30 cellular contexts compared by ENCODE assay signal in genomic region chr12:119071638-119072231, GRCh38.
"Had no signal": no experiment of that assay in that cellular context is flagged by ENCODE, and none has a peak within 500 bp of the region (broad histone marks: within the 10 kb centered on the region; RNA-seq: fewer than 3 reads in every experiment).

No MANE protein-coding gene starts in this region.

- H3K4me1 Mint-ChIP-seq: activated CD4-positive, alpha-beta memory T cell treated with anti-CD3 and anti-CD28 coated beads, Interleukin-2, amount 10 ng/mL, durations not matched to agents 7 days and 5 days; activated CD4-positive, alpha-beta T cell treated with anti-CD3 and anti-CD28 coated beads, Interleukin-2, amount 10 ng/mL, durations not matched to agents 7 days and 5 days; activated naive CD4-positive, alpha-beta T cell treated with anti-CD3 and anti-CD28 coated beads, Interleukin-2, amount 10 ng/mL, durations not matched to agents 7 days and 5 days; activated naive CD8-positive, alpha-beta T cell treated with anti-CD3 and anti-CD28 coated beads, Interleukin-2, amount 10 ng/mL, durations not matched to agents 7 days and 5 days; T-helper 17 cell had no signal

- H3K9me3 ChIP-seq: ascending aorta, breast epithelium, colonic mucosa, esophagus squamous epithelium, gastroesophageal sphincter, heart right ventricle had no signal

- H3K36me3 ChIP-seq: ascending aorta, breast epithelium, cardiac muscle cell, colonic mucosa, esophagus squamous epithelium, gastroesophageal sphincter, heart right ventricle had no signal

- H3K36me3 Mint-ChIP-seq: activated naive CD4-positive, alpha-beta T cell treated with anti-CD3 and anti-CD28 coated beads, Interleukin-2, amount 10 ng/mL, durations not matched to agents 7 days and 5 days; activated naive CD4-positive, alpha-beta T cell treated with anti-CD3 and anti-CD28 coated beads, Interleukin-2, amount 50 U/mL, for 72 hours; activated naive CD8-positive, alpha-beta T cell treated with anti-CD3 and anti-CD28 coated beads, Interleukin-2, amount 10 ng/mL, durations not matched to agents 7 days and 5 days; brain; WTC11 had no signal

- H3K9me3 Mint-ChIP-seq: activated CD4-positive, alpha-beta T cell treated with anti-CD3 and anti-CD28 coated beads, Interleukin-2, amount 10 ng/mL, durations not matched to agents 7 days and 5 days; activated naive CD4-positive, alpha-beta T cell treated with anti-CD3 and anti-CD28 coated beads, Interleukin-2, amount 10 ng/mL, durations not matched to agents 7 days and 5 days; activated T-cell treated with anti-CD3 and anti-CD28 coated beads, Interleukin-2, amount 50 U/mL, for 72 hours; brain; T-helper 2 cell treated with Interferon-gamma antibody and Interleukin-4, amounts not matched to agents 5 μg/mL and 100 μg/mL, for 36 hours; WTC11 had no signal

- H3K4me3 ChIP-seq: ascending aorta, breast epithelium, cardiac muscle cell, colonic mucosa, esophagus squamous epithelium, gastroesophageal sphincter, heart right ventricle had no signal

- DNase-seq: activated CD4-positive, alpha-beta memory T cell treated with anti-CD3 and anti-CD28 coated beads, Interleukin-2, amount 10 ng/mL, durations not matched to agents 7 days and 5 days; activated CD4-positive, alpha-beta T cell treated with anti-CD3 and anti-CD28 coated beads for 1 hour; activated CD4-positive, alpha-beta T cell treated with anti-CD3 and anti-CD28 coated beads for 4 hours; activated CD4-positive, alpha-beta T cell treated with anti-CD3 and anti-CD28 coated beads, Interleukin-2, amount 10 ng/mL, durations not matched to agents 7 days and 5 days; activated CD4-positive, alpha-beta T cell treated with anti-CD3 and anti-CD28 coated beads, Interleukin-2, amount 50 U/mL, for 4 hours; activated CD8-positive, alpha-beta memory T cell treated with anti-CD3 and anti-CD28 coated beads, Interleukin-2, amount 50 U/mL, for 48 hours; activated gamma-delta T cell; activated naive CD4-positive, alpha-beta T cell; activated naive CD4-positive, alpha-beta T cell treated with anti-CD3 and anti-CD28 coated beads, Interleukin-2, amount 10 ng/mL, durations not matched to agents 7 days and 5 days; activated naive CD8-positive, alpha-beta T cell treated with anti-CD3 and anti-CD28 coated beads, Interleukin-2, amount 10 ng/mL, durations not matched to agents 7 days and 5 days; activated T-cell treated with anti-CD3 and anti-CD28 coated beads for 4 hours; activated T-cell treated with anti-CD3 and anti-CD28 coated beads, Interleukin-2, amount 50 U/mL, for 24 hours; activated T-cell treated with anti-CD3 and anti-CD28 coated beads, Interleukin-2, amount 50 U/mL, for 72 hours; central memory CD4-positive, alpha-beta T cell; cerebellar nuclear complex; colonic mucosa; effector CD8-positive, alpha-beta T cell; esophagus squamous epithelium; foreskin melanocyte; heart right ventricle; T-helper 17 cell had no signal

- ATAC-seq: activated naive CD4-positive, alpha-beta T cell treated with anti-CD3 and anti-CD28 coated beads, Interleukin-2, amount 50 U/mL, for 72 hours; activated T-cell treated with anti-CD3 and anti-CD28 coated beads, Interleukin-2, amount 50 U/mL, for 72 hours; gastroesophageal sphincter; T-helper 17 cell; WTC11 had no signal

- H3K27ac Mint-ChIP-seq: activated CD4-positive, alpha-beta memory T cell treated with anti-CD3 and anti-CD28 coated beads, Interleukin-2, amount 10 ng/mL, durations not matched to agents 7 days and 5 days; activated CD4-positive, alpha-beta T cell treated with anti-CD3 and anti-CD28 coated beads, Interleukin-2, amount 10 ng/mL, durations not matched to agents 7 days and 5 days; activated naive CD4-positive, alpha-beta T cell treated with anti-CD3 and anti-CD28 coated beads, Interleukin-2, amount 10 ng/mL, durations not matched to agents 7 days and 5 days; activated naive CD4-positive, alpha-beta T cell treated with anti-CD3 and anti-CD28 coated beads, Interleukin-2, amount 50 U/mL, for 72 hours; activated naive CD8-positive, alpha-beta T cell treated with anti-CD3 and anti-CD28 coated beads, Interleukin-2, amount 10 ng/mL, durations not matched to agents 7 days and 5 days; activated T-cell treated with anti-CD3 and anti-CD28 coated beads, Interleukin-2, amount 50 U/mL, for 24 hours; activated T-cell treated with anti-CD3 and anti-CD28 coated beads, Interleukin-2, amount 50 U/mL, for 72 hours; T-helper 17 cell; T-helper 2 cell treated with Interferon-gamma antibody and Interleukin-4, amounts not matched to agents 5 μg/mL and 100 μg/mL, for 36 hours; WTC11 had no signal

- H3K4me1 ChIP-seq: ascending aorta, breast epithelium, colonic mucosa, esophagus squamous epithelium, gastroesophageal sphincter had no signal

- H3K27me3 Mint-ChIP-seq: activated CD4-positive, alpha-beta memory T cell treated with anti-CD3 and anti-CD28 coated beads, Interleukin-2, amount 10 ng/mL, durations not matched to agents 7 days and 5 days; activated CD4-positive, alpha-beta T cell treated with anti-CD3 and anti-CD28 coated beads, Interleukin-2, amount 10 ng/mL, durations not matched to agents 7 days and 5 days; activated naive CD4-positive, alpha-beta T cell treated with anti-CD3 and anti-CD28 coated beads, Interleukin-2, amount 10 ng/mL, durations not matched to agents 7 days and 5 days; activated naive CD8-positive, alpha-beta T cell treated with anti-CD3 and anti-CD28 coated beads, Interleukin-2, amount 10 ng/mL, durations not matched to agents 7 days and 5 days; activated T-cell treated with anti-CD3 and anti-CD28 coated beads, Interleukin-2, amount 50 U/mL, for 24 hours had no signal

- H3K27ac ChIP-seq: ascending aorta, breast epithelium, colonic mucosa, epithelial cell of prostate, esophagus squamous epithelium, gastroesophageal sphincter had no signal

- H3K27me3 ChIP-seq: ascending aorta, cardiac muscle cell, colonic mucosa had no signal

- H3K4me3 Mint-ChIP-seq: activated CD4-positive, alpha-beta memory T cell treated with anti-CD3 and anti-CD28 coated beads, Interleukin-2, amount 10 ng/mL, durations not matched to agents 7 days and 5 days; activated CD4-positive, alpha-beta T cell treated with anti-CD3 and anti-CD28 coated beads, Interleukin-2, amount 10 ng/mL, durations not matched to agents 7 days and 5 days; activated naive CD4-positive, alpha-beta T cell treated with anti-CD3 and anti-CD28 coated beads, Interleukin-2, amount 10 ng/mL, durations not matched to agents 7 days and 5 days; activated naive CD8-positive, alpha-beta T cell treated with anti-CD3 and anti-CD28 coated beads, Interleukin-2, amount 10 ng/mL, durations not matched to agents 7 days and 5 days; activated T-cell treated with anti-CD3 and anti-CD28 coated beads, Interleukin-2, amount 50 U/mL, for 24 hours; activated T-cell treated with anti-CD3 and anti-CD28 coated beads, Interleukin-2, amount 50 U/mL, for 72 hours; brain; T-helper 17 cell; T-helper 2 cell treated with Interferon-gamma antibody and Interleukin-4, amounts not matched to agents 5 μg/mL and 100 μg/mL, for 36 hours; WTC11 had no signal
